In genomic region chr7:99374121-99375064, GRCh38 we compare ENCODE assay signal across 1 cellular context.
A peak's percentile ranks its signal among the peaks of the same experiment; 100 is the strongest.
TF ChIP-seq lines count a peak whose summit lies in the region.

TSS of gene ARPC1B (plus strand) at chr7:99374730. CDS start at chr7:99385715, 10,985 bp downstream.

TF ChIP-seq in SK-N-SH, 30 proteins besides CTCF, POLR2A, EP300 and RAD21 (continued from another document):
- TF ChIP-seq ZBTB33 (IDR thresholded peaks at IDR 0.05; ENCODE audit: borderline replicate concordance, low read depth): peak; percentile 71
- no peak for TF ChIP-seq GATA2 (CRISPR knock-in tag; IDR thresholded peaks at IDR 0.05)
- peak; percentile 74 for TF ChIP-seq TAF1 (IDR thresholded peaks at IDR 0.05; ENCODE audit: borderline replicate concordance, low read depth, low read length)
- TF ChIP-seq SMC3 (IDR thresholded peaks at IDR 0.05; ENCODE audit: low read depth, low read length): no peak
- peak; percentile 63; the same call in 1 of the 2 replicates for TF ChIP-seq ELF1 (IDR thresholded peaks at IDR 0.05)
- TF ChIP-seq POLR2AphosphoS5 (IDR thresholded peaks at IDR 0.05; ENCODE audit: low read depth, low read length): peak; percentile 77
- peak; percentile 95 for TF ChIP-seq CHD2 (IDR thresholded peaks at IDR 0.05; ENCODE audit: low read length, partially characterized antibody)
- TF ChIP-seq MXI1 (IDR thresholded peaks at IDR 0.05; ENCODE audit: low read depth, low read length): peak; percentile 78; the same call in 1 of the 2 replicates
- no peak for TF ChIP-seq TEAD4 (IDR thresholded peaks at IDR 0.05; ENCODE audit: borderline replicate concordance, insufficient read depth)
TF ChIP-seq in SK-N-SH: peak in this region for 8.
